1 cellular context compared by ENCODE assay signal in the genomic region with DNA sequence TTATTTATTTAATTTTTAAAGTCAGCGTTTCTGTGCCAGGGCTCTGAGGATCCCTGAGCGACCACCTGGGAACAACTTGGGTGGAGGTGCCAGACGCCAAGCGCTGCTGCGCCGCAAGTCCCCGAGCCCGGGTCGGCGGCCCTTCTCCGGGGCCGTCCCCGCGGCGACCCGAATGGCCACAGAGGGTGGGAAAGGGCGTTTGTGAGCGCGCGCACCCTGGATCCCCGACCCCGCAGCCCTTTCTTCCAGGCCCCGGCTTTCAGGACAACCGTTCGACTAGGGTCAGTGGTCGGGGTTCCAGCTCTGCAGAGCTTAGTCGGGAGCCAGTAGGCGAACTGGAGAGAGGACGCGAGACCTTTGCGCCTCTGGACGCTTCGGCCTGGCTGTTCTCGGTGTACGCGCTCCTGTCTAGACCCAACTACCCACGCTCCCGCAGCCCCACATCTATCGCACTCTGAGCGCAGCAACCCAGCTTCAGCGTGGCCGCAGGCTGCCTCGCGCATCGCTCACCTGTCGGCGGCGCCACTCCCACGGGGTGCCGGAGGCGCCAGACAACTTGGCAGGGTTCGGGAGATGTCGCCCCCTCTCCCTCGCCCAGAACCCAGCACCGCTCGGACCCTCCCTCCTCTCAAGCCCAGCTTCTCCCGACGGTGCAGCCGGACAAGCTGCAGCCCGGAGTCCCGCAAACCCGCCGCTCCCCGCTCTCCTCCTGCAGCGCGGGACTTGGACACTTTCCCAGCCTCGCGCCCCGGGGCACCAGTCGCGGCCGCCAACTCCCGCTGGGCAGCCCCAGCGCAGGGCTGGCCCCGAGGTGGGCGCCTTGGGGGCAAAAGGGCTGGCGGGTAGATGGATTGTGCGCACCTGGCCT.
A peak's percentile ranks its signal among the peaks of the same experiment; 100 is the strongest.
TF ChIP-seq lines count a peak whose summit lies in the region.

No MANE protein-coding gene starts in this region.

TF ChIP-seq in HEK293, 187 proteins besides CTCF, POLR2A, EP300 and RAD21 (continued from another document and continues in another):
- TF ChIP-seq, protein P1, sequence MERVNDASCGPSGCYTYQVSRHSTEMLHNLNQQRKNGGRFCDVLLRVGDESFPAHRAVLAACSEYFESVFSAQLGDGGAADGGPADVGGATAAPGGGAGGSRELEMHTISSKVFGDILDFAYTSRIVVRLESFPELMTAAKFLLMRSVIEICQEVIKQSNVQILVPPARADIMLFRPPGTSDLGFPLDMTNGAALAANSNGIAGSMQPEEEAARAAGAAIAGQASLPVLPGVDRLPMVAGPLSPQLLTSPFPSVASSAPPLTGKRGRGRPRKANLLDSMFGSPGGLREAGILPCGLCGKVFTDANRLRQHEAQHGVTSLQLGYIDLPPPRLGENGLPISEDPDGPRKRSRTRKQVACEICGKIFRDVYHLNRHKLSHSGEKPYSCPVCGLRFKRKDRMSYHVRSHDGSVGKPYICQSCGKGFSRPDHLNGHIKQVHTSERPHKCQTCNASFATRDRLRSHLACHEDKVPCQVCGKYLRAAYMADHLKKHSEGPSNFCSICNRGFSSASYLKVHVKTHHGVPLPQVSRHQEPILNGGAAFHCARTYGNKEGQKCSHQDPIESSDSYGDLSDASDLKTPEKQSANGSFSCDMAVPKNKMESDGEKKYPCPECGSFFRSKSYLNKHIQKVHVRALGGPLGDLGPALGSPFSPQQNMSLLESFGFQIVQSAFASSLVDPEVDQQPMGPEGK (tag by site-specific recombination; IDR thresholded peaks at IDR 0.05): peak; percentile 39
- TF ChIP-seq ZBTB20 (tag by site-specific recombination; IDR thresholded peaks at IDR 0.05) (peak; percentile 57; the same call in 1 of the 2 replicates), GLI4 (tag by site-specific recombination; IDR thresholded peaks at IDR 0.05) (no peak), ZNF302 (tag by site-specific recombination; IDR thresholded peaks at IDR 0.05; ENCODE audit: low read depth) (no peak), ZNF777 (tag by site-specific recombination; IDR thresholded peaks at IDR 0.05; ENCODE audit: borderline replicate concordance) (no peak), ZNF394 (tag by site-specific recombination; IDR thresholded peaks at IDR 0.05; ENCODE audit: borderline replicate concordance) (0 out of 2 replicates have a peak, but pooled peaks have one; percentile 17), ZNF521 (tag by site-specific recombination; IDR thresholded peaks at IDR 0.05) (no peak), ZNF324 (tag by site-specific recombination; IDR thresholded peaks at IDR 0.05) (0 out of 2 replicates have a peak, but pooled peaks have one; percentile 17), IKZF3 (tag by site-specific recombination; IDR thresholded peaks at IDR 0.05) (0 out of 2 replicates have a peak, but pooled peaks have one; percentile 5), ZNF843 (tag by site-specific recombination; IDR thresholded peaks at IDR 0.05) (no peak), ZNF701 (tag by site-specific recombination; IDR thresholded peaks at IDR 0.05) (no peak), HOXC10 (CRISPR knock-in tag; IDR thresholded peaks at IDR 0.05) (no peak), GLI2 (tag by site-specific recombination; IDR thresholded peaks at IDR 0.05; ENCODE audit: borderline replicate concordance, low read depth) (no peak), SP3 (tag by site-specific recombination; IDR thresholded peaks at IDR 0.05) (no peak), ZEB2 (tag by site-specific recombination; IDR thresholded peaks at IDR 0.05) (peak; percentile 78), ZSCAN30 (tag by site-specific recombination; IDR thresholded peaks at IDR 0.05) (no peak), SALL2 (tag by site-specific recombination; IDR thresholded peaks at IDR 0.05; ENCODE audit: borderline replicate concordance) (no peak), ZNF501 (tag by site-specific recombination; IDR thresholded peaks at IDR 0.05) (peak; percentile 36; the same call in 1 of the 2 replicates), EGR2 (tag by site-specific recombination; IDR thresholded peaks at IDR 0.05; ENCODE audit: low read depth) (peak; percentile 38; the same call in 1 of the 2 replicates), ZIC2 (tag by site-specific recombination; IDR thresholded peaks at IDR 0.05) (peak; percentile 81), ZNF423 (tag by site-specific recombination; IDR thresholded peaks at IDR 0.05) (peak; percentile 86), ZNF610 (tag by site-specific recombination; IDR thresholded peaks at IDR 0.05; ENCODE audit: borderline replicate concordance) (no peak), KLF10 (tag by site-specific recombination; IDR thresholded peaks at IDR 0.05) (no peak), ZNF558 (tag by site-specific recombination; IDR thresholded peaks at IDR 0.05) (no peak)
- TF ChIP-seq, protein P2, sequence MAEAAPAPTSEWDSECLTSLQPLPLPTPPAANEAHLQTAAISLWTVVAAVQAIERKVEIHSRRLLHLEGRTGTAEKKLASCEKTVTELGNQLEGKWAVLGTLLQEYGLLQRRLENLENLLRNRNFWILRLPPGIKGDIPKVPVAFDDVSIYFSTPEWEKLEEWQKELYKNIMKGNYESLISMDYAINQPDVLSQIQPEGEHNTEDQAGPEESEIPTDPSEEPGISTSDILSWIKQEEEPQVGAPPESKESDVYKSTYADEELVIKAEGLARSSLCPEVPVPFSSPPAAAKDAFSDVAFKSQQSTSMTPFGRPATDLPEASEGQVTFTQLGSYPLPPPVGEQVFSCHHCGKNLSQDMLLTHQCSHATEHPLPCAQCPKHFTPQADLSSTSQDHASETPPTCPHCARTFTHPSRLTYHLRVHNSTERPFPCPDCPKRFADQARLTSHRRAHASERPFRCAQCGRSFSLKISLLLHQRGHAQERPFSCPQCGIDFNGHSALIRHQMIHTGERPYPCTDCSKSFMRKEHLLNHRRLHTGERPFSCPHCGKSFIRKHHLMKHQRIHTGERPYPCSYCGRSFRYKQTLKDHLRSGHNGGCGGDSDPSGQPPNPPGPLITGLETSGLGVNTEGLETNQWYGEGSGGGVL (tag by site-specific recombination; IDR thresholded peaks at IDR 0.05): peak; percentile 77
- TF ChIP-seq, protein P3, sequence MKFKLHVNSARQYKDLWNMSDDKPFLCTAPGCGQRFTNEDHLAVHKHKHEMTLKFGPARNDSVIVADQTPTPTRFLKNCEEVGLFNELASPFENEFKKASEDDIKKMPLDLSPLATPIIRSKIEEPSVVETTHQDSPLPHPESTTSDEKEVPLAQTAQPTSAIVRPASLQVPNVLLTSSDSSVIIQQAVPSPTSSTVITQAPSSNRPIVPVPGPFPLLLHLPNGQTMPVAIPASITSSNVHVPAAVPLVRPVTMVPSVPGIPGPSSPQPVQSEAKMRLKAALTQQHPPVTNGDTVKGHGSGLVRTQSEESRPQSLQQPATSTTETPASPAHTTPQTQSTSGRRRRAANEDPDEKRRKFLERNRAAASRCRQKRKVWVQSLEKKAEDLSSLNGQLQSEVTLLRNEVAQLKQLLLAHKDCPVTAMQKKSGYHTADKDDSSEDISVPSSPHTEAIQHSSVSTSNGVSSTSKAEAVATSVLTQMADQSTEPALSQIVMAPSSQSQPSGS (tag by site-specific recombination; IDR thresholded peaks at IDR 0.05; ENCODE audit: low read depth): no peak
- TF ChIP-seq, protein P4, sequence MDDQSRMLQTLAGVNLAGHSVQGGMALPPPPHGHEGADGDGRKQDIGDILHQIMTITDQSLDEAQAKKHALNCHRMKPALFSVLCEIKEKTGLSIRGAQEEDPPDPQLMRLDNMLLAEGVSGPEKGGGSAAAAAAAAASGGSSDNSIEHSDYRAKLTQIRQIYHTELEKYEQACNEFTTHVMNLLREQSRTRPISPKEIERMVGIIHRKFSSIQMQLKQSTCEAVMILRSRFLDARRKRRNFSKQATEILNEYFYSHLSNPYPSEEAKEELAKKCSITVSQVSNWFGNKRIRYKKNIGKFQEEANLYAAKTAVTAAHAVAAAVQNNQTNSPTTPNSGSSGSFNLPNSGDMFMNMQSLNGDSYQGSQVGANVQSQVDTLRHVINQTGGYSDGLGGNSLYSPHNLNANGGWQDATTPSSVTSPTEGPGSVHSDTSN (CRISPR knock-in tag; IDR thresholded peaks at IDR 0.05): 0 out of 2 replicates have a peak, but pooled peaks have one; percentile 8
- TF ChIP-seq, protein P5, sequence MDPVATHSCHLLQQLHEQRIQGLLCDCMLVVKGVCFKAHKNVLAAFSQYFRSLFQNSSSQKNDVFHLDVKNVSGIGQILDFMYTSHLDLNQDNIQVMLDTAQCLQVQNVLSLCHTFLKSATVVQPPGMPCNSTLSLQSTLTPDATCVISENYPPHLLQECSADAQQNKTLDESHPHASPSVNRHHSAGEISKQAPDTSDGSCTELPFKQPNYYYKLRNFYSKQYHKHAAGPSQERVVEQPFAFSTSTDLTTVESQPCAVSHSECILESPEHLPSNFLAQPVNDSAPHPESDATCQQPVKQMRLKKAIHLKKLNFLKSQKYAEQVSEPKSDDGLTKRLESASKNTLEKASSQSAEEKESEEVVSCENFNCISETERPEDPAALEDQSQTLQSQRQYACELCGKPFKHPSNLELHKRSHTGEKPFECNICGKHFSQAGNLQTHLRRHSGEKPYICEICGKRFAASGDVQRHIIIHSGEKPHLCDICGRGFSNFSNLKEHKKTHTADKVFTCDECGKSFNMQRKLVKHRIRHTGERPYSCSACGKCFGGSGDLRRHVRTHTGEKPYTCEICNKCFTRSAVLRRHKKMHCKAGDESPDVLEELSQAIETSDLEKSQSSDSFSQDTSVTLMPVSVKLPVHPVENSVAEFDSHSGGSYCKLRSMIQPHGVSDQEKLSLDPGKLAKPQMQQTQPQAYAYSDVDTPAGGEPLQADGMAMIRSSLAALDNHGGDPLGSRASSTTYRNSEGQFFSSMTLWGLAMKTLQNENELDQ (tag by site-specific recombination; IDR thresholded peaks at IDR 0.05; ENCODE audit: low read depth): no peak
- TF ChIP-seq, protein P6, sequence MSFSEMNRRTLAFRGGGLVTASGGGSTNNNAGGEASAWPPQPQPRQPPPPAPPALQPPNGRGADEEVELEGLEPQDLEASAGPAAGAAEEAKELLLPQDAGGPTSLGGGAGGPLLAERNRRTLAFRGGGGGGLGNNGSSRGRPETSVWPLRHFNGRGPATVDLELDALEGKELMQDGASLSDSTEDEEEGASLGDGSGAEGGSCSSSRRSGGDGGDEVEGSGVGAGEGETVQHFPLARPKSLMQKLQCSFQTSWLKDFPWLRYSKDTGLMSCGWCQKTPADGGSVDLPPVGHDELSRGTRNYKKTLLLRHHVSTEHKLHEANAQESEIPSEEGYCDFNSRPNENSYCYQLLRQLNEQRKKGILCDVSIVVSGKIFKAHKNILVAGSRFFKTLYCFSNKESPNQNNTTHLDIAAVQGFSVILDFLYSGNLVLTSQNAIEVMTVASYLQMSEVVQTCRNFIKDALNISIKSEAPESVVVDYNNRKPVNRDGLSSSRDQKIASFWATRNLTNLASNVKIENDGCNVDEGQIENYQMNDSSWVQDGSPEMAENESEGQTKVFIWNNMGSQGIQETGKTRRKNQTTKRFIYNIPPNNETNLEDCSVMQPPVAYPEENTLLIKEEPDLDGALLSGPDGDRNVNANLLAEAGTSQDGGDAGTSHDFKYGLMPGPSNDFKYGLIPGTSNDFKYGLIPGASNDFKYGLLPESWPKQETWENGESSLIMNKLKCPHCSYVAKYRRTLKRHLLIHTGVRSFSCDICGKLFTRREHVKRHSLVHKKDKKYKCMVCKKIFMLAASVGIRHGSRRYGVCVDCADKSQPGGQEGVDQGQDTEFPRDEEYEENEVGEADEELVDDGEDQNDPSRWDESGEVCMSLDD (tag by site-specific recombination; IDR thresholded peaks at IDR 0.05): 0 out of 2 replicates have a peak, but pooled peaks have one; percentile 30
- TF ChIP-seq, protein P7, sequence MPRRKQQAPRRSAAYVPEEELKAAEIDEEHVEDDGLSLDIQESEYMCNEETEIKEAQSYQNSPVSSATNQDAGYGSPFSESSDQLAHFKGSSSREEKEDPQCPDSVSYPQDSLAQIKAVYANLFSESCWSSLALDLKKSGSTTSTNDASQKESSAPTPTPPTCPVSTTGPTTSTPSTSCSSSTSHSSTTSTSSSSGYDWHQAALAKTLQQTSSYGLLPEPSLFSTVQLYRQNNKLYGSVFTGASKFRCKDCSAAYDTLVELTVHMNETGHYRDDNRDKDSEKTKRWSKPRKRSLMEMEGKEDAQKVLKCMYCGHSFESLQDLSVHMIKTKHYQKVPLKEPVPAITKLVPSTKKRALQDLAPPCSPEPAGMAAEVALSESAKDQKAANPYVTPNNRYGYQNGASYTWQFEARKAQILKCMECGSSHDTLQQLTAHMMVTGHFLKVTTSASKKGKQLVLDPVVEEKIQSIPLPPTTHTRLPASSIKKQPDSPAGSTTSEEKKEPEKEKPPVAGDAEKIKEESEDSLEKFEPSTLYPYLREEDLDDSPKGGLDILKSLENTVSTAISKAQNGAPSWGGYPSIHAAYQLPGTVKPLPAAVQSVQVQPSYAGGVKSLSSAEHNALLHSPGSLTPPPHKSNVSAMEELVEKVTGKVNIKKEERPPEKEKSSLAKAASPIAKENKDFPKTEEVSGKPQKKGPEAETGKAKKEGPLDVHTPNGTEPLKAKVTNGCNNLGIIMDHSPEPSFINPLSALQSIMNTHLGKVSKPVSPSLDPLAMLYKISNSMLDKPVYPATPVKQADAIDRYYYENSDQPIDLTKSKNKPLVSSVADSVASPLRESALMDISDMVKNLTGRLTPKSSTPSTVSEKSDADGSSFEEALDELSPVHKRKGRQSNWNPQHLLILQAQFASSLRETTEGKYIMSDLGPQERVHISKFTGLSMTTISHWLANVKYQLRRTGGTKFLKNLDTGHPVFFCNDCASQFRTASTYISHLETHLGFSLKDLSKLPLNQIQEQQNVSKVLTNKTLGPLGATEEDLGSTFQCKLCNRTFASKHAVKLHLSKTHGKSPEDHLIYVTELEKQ (tag by site-specific recombination; IDR thresholded peaks at IDR 0.05; ENCODE audit: borderline replicate concordance): no peak
- TF ChIP-seq, protein P8, sequence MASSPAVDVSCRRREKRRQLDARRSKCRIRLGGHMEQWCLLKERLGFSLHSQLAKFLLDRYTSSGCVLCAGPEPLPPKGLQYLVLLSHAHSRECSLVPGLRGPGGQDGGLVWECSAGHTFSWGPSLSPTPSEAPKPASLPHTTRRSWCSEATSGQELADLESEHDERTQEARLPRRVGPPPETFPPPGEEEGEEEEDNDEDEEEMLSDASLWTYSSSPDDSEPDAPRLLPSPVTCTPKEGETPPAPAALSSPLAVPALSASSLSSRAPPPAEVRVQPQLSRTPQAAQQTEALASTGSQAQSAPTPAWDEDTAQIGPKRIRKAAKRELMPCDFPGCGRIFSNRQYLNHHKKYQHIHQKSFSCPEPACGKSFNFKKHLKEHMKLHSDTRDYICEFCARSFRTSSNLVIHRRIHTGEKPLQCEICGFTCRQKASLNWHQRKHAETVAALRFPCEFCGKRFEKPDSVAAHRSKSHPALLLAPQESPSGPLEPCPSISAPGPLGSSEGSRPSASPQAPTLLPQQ (tag by site-specific recombination; IDR thresholded peaks at IDR 0.05): no peak
